Comparison of ENCODE assay signal across 14 cellular contexts in the genomic region with DNA sequence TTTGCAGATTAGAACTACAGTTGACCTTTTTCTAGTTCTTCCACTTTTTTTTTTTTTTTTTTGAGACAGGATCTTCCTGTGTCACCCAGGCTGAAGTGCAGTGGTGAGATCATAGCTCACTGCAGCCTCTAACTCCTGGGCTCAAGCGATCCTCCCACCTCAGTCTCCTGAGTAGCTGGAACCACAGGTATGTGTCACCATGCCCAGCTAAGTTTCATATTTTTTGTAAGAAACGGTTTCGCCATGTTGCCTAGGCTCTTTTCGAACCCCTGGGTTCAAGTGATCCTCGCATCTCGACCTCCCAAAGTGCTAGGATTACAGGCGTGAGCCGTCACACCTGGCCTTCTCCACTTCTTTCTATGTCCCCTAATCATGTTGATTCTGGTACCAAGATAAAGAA. TPM values are rescaled to one million over a fixed set of nuclear protein-coding genes. Genes with fewer than 3 reads are reported as not detected.
DNase-seq lines count a peak whose midpoint lies in the region; ATAC-seq, FAIRE-seq and TF ChIP-seq lines count a peak whose summit lies in the region.
"Had no signal": no experiment of that assay in that cellular context is flagged by ENCODE, and none has a peak within 500 bp of the region (broad histone marks: within the 10 kb centered on the region; RNA-seq: fewer than 3 reads in every experiment).

No MANE protein-coding gene starts in this region.

- POLR2A ChIA-PET in GM12878 (lab: Charles Lee): interaction anchor here (0.6 to 3.4 kb wide), 19 partner anchors 8 to 293 kb away, joined by 3 to 17 read pairs (median 5); a partner anchor contains a TSS

- H3K9ac ChIP-seq in SU-DHL-6 (ENCODE audit: low read length): 0 out of 2 replicates have a peak overlapping the region, but pooled peaks have one; percentile 1
- H3K9ac ChIP-seq in GM12878 (ENCODE audit: control insufficient read depth, insufficient read depth, low read length): no peak overlapping the region

- no peaks in the 10 kb centered on the region for H3K27me3 Mint-ChIP-seq in activated T-cell treated with anti-CD3 and anti-CD28 coated beads, Interleukin-2, amount 50 U/mL, for 24 hours
- no peaks in the 10 kb centered on the region for H3K27me3 Mint-ChIP-seq in stimulated activated naive B cell treated with anti-CD40 and anti-IgM and Interleukin-4, amounts not matched to agents 10 μg/mL and 1 μg/mL and 100 μg/mL, for 72 hours

- no peaks in the 10 kb centered on the region for H3K9me3 ChIP-seq in SU-DHL-6 (ENCODE audit: insufficient read depth, low read length)
- no peaks in the 10 kb centered on the region for H3K9me3 ChIP-seq in GM12878 (replicated peaks; ENCODE audit: control insufficient read depth, insufficient read depth, low read length)
- H3K9me3 ChIP-seq: uterus had no signal

- CTCF ChIA-PET in GM12878 (lab: Yijun Ruan, JAX): interaction anchor here (0.6 to 12.6 kb wide), 43 partner anchors 10 to 369 kb away, joined by 3 to 413 read pairs (median 8); a partner anchor contains a TSS

- no peak for TF ChIP-seq POLR2A in GM12878 (IDR thresholded peaks at IDR 0.05; ENCODE audit: low read depth, low read length)

- peak overlapping the region; percentile 99 for H3K27ac ChIP-seq in SU-DHL-6 (ENCODE audit: low read depth, low read length)
- peak overlapping the region; percentile 52; the same call in 1 of the 2 replicates for H3K27ac ChIP-seq in GM12878 (ENCODE audit: control insufficient read depth, insufficient read depth)
- H3K27ac ChIP-seq: dorsolateral prefrontal cortex, uterus, VCaP had no signal

- peak overlapping the region; percentile 62 for H3K4me2 ChIP-seq in SU-DHL-6 (ENCODE audit: low read depth, low read length, poor library complexity, severe bottlenecking)
- 0 out of 2 replicates have a peak overlapping the region, but pooled peaks have one; percentile 4 for H3K4me2 ChIP-seq in GM12878 (ENCODE audit: control insufficient read depth, insufficient read depth)

- no peak for TF ChIP-seq CTCF in SU-DHL-6 (IDR thresholded peaks at IDR 0.05; ENCODE audit: insufficient read depth, low read length, poor library complexity, severe bottlenecking)
- no peak for TF ChIP-seq CTCF in GM12878 (IDR thresholded peaks at IDR 0.05 in 2 of 3, conservative IDR thresholded peaks at IDR 0.05 in 1 of 3; ENCODE audit: control insufficient read depth in 2 of 3, extremely low read depth in 1 of 3, insufficient read depth in 1 of 3, low read depth in 3 of 3, low read length in 3 of 3)

- H2AFZ ChIP-seq in SU-DHL-6 (ENCODE audit: low read depth, low read length, severe bottlenecking) (no peak overlapping the region), GM12878 (ENCODE audit: control insufficient read depth, low read depth, low read length) (no peak overlapping the region)

- no peaks in the 10 kb centered on the region for H3K27me3 ChIP-seq in SU-DHL-6 (ENCODE audit: low read length)
- H3K27me3 ChIP-seq in GM12878 (replicated peaks in 1 of 2; ENCODE audit: control insufficient read depth in 2 of 2, insufficient read depth in 2 of 2, low read length in 1 of 2): no peaks in the 10 kb centered on the region
- H3K27me3 ChIP-seq: dorsolateral prefrontal cortex, uterus had no signal

- TF ChIP-seq RAD21 in GM12878 (IDR thresholded peaks at IDR 0.05; ENCODE audit: insufficient read depth, low read depth, low read length): no peak

- H3K79me2 ChIP-seq in SU-DHL-6 (ENCODE audit: insufficient read depth, low read length) (peaks cover 77% of the 10 kb centered on the region), GM12878 (ENCODE audit: control insufficient read depth, insufficient read depth, low read length) (peaks cover 83% of the 10 kb centered on the region)

- H3K4me3 ChIP-seq in SU-DHL-6 (ENCODE audit: insufficient read depth, low read length, poor library complexity, severe bottlenecking): no peak overlapping the region
- no peak overlapping the region for H3K4me3 ChIP-seq in GM12878
- H3K4me3 ChIP-seq: dorsolateral prefrontal cortex, uterus had no signal

- RAD21 ChIA-PET in GM12878 (lab: Charles Lee; ENCODE audit: unreplicated experiment): interaction anchor here (0.6 to 9.5 kb wide), 38 partner anchors 11 to 430 kb away, joined by 3 to 303 read pairs (median 7); a partner anchor contains a TSS

- WGBS in GM12878 (ENCODE audit: insufficient coverage, insufficient replicate concordance, low lambda C conversion rate, missing lambda C conversion rate): 78% methylated on average over 8 of the region's 8 CpGs

- peaks cover 59% of the 10 kb centered on the region for H3K36me3 Mint-ChIP-seq in activated T-cell treated with anti-CD3 and anti-CD28 coated beads, Interleukin-2, amount 50 U/mL, for 24 hours (ENCODE audit: low read depth)
- peaks cover 13 to 30% of the 10 kb centered on the region in 2 donors for H3K36me3 Mint-ChIP-seq in stimulated activated naive B cell treated with anti-CD40 and anti-IgM and Interleukin-4, amounts not matched to agents 10 μg/mL and 1 μg/mL and 100 μg/mL, for 72 hours

- no peaks in the 10 kb centered on the region for H3K9me2 ChIP-seq in SU-DHL-6 (replicated peaks; ENCODE audit: insufficient read depth, low read length)

- SMC1A ChIA-PET in GM12878 (lab: Charles Lee; ENCODE audit: uncharacterized antibody, unreplicated experiment): interaction anchor here (0.6 to 19.0 kb wide), 41 partner anchors 8 to 332 kb away, joined by 3 to 393 read pairs (median 5); a partner anchor contains a TSS

- H3K27ac Mint-ChIP-seq in activated T-cell treated with anti-CD3 and anti-CD28 coated beads, Interleukin-2, amount 50 U/mL, for 24 hours: peak overlapping the region; percentile 97
- peak overlapping the region; percentile 86 for H3K27ac Mint-ChIP-seq in stimulated activated naive B cell treated with anti-CD40 and anti-IgM and Interleukin-4, amounts not matched to agents 10 μg/mL and 1 μg/mL and 100 μg/mL, for 72 hours
- H3K27ac Mint-ChIP-seq: nephron had no signal

- intact Hi-C loops in GM12878 (cut with micrococcal nuclease; ENCODE audit: unreplicated experiment): no loop called here

- no peak for FAIRE-seq in GM12878 (lab: Jason Lieb, UNC)

- ATAC-seq in GM12878 (no peak), HG02970 (IDR thresholded peaks at IDR 0.05; ENCODE audit: low FRiP score, unreplicated experiment) (no peak), GM18873 (IDR thresholded peaks at IDR 0.05; ENCODE audit: low FRiP score, unreplicated experiment) (no peak)
- ATAC-seq in stimulated activated naive B cell treated with anti-CD40 and anti-IgM and Interleukin-4, amounts not matched to agents 10 μg/mL and 1 μg/mL and 100 μg/mL, for 72 hours (replicated peaks): peak; percentile 17 to 27

- H3K4me1 Mint-ChIP-seq in activated T-cell treated with anti-CD3 and anti-CD28 coated beads, Interleukin-2, amount 50 U/mL, for 24 hours (ENCODE audit: low read depth): peaks cover 93% of the 10 kb centered on the region
- H3K4me1 Mint-ChIP-seq in stimulated activated naive B cell treated with anti-CD40 and anti-IgM and Interleukin-4, amounts not matched to agents 10 μg/mL and 1 μg/mL and 100 μg/mL, for 72 hours: peaks cover 54 to 88% of the 10 kb centered on the region in 2 donors
- H3K4me1 Mint-ChIP-seq: nephron had no signal

- peak overlapping the region; percentile 49 for H3K4me3 Mint-ChIP-seq in activated T-cell treated with anti-CD3 and anti-CD28 coated beads, Interleukin-2, amount 50 U/mL, for 24 hours
- peak overlapping the region; percentile 10 to 46 for H3K4me3 Mint-ChIP-seq in stimulated activated naive B cell treated with anti-CD40 and anti-IgM and Interleukin-4, amounts not matched to agents 10 μg/mL and 1 μg/mL and 100 μg/mL, for 72 hours
- H3K4me3 Mint-ChIP-seq: nephron had no signal

- in situ Hi-C loops in GM12878 (cut with MboI): no loop called here

- TF ChIP-seq EP300 in GM12878 (IDR thresholded peaks at IDR 0.05; ENCODE audit: borderline replicate concordance in 1 of 2, control insufficient read depth in 1 of 2, low read depth in 2 of 2, low read length in 2 of 2): no peak

- no peaks in the 10 kb centered on the region for H3K36me3 ChIP-seq in SU-DHL-6 (ENCODE audit: low read length)
- H3K36me3 ChIP-seq in GM12878 (ENCODE audit: control insufficient read depth in 2 of 2, insufficient read depth in 2 of 2, low read length in 1 of 2): 0 out of 4 replicates have a peak, but pooled peaks cover 0 to 4% of the 10 kb centered on the region in 2 experiments
- H3K36me3 ChIP-seq: uterus had no signal

- H3F3A ChIP-seq in SU-DHL-6 (ENCODE audit: insufficient read depth): peaks cover 39% of the 10 kb centered on the region

- peaks cover 64% of the 10 kb centered on the region for H3K4me1 ChIP-seq in GM12878 (ENCODE audit: control insufficient read depth, insufficient read depth, low read length)
- H3K4me1 ChIP-seq: uterus had no signal

- DNase-seq in activated T-cell treated with anti-CD3 and anti-CD28 coated beads, Interleukin-2, amount 50 U/mL, for 24 hours: no peak
- DNase-seq in activated T-cell treated with anti-CD3 and anti-CD28 coated beads, Interleukin-2, amount 50 U/mL, for 1 hour: no peak
- DNase-seq in GM12878 (ENCODE audit: low read depth, low spot score): no peak
- DNase-seq in stimulated activated naive B cell treated with anti-CD40 and anti-IgM and Interleukin-4, amounts not matched to agents 10 μg/mL and 1 μg/mL and 100 μg/mL, for 72 hours: no peak
- DNase-seq in hypothalamus (lab: John Stamatoyannopoulos, UW): no peak
- DNase-seq: dorsolateral prefrontal cortex, KG1, NCI-H1417 treated with DMSO at 0.1 percent for 48 hours, uterus had no signal

- no TSS peak for BruUV-seq in GM12878 (replicated peaks; lab: Mats Ljungman, UMichigan)

- H3K9me3 Mint-ChIP-seq in activated T-cell treated with anti-CD3 and anti-CD28 coated beads, Interleukin-2, amount 50 U/mL, for 24 hours: no peaks in the 10 kb centered on the region
- H3K9me3 Mint-ChIP-seq in stimulated activated naive B cell treated with anti-CD40 and anti-IgM and Interleukin-4, amounts not matched to agents 10 μg/mL and 1 μg/mL and 100 μg/mL, for 72 hours: no peaks in the 10 kb centered on the region
- H3K9me3 Mint-ChIP-seq: nephron had no signal

- no peaks in the 10 kb centered on the region for H4K20me1 ChIP-seq in SU-DHL-6 (ENCODE audit: low read depth, low read length)
- H4K20me1 ChIP-seq in GM12878 (ENCODE audit: control insufficient read depth, insufficient read depth): no peaks in the 10 kb centered on the region

RNA-seq across cellular contexts. Expression of a gene that starts 39.7 kb away (rescaled TPM):
- total RNA-seq in GM12878 (2013; cell fraction: nucleolus; rRNA removed): 75.1 and 80.9 TPM in 2 replicates
- total RNA-seq in GM12878 (2014; rRNA removed): 140 and 157 TPM in 2 replicates
- total RNA-seq in GM12878 (2014; rRNA removed; fragmentation: Illumina TruSeq; extraction: Trizol): 178 and 183 TPM in 2 replicates
- 116 and 124 TPM in 2 replicates for total RNA-seq in GM12878 (2021)
- polyA plus RNA-seq in GM12878 (2011; ENCODE audit: low read depth): 51.5 TPM
- 169 and 264 TPM in 2 replicates for polyA plus RNA-seq in GM12878 (2011; rRNA removed)
- polyA plus RNA-seq in GM12878 (2011; cell fraction: cytosol; rRNA removed): 66.2 and 70.2 TPM in 2 replicates
- polyA plus RNA-seq in GM12878 (2011; cell fraction: nucleus; rRNA removed): 51.6 and 57.2 TPM in 2 replicates
- 82.6 and 119 TPM in 2 replicates for polyA plus RNA-seq in GM12878 (2012)
- polyA plus RNA-seq in GM12878 (2014; fragmentation: Illumina TruSeq; extraction: Trizol): 180 and 219 TPM in 2 replicates
- 100 to 1,000 TPM; 217 to 324 TPM for polyA plus RNA-seq in GM12878 (2014; fragmentation: Nextera tagmentation; extraction: Ambion mirVana)
- 108 and 144 TPM in 2 replicates for polyA plus RNA-seq in GM12878 (2014; rRNA removed)
- polyA plus RNA-seq in GM12878 (2016; fragmentation: Nextera tagmentation; extraction: Ambion mirVana): 100 to 1,000 TPM; 177 to 181 TPM
- polyA minus RNA-seq in GM12878 (2011; rRNA and poly(A)+ RNA removed): 69.6 and 132 TPM in 2 replicates
- polyA minus RNA-seq in GM12878 (2011; cell fraction: cytosol; rRNA and poly(A)+ RNA removed): 56.4 and 60.0 TPM in 2 replicates
- polyA minus RNA-seq in GM12878 (2011; cell fraction: nucleus; rRNA and poly(A)+ RNA removed): 30.6 and 45.0 TPM in 2 replicates

Comparison
In these comparisons a context has a peak if more than half of its experiments do, and no peak if none do; other contexts are left out.
1. ATAC-seq: peak in stimulated activated naive B cell treated with anti-CD40 and anti-IgM and Interleukin-4, amounts not matched to agents 10 μg/mL and 1 μg/mL and 100 μg/mL, for 72 hours (2 of 2); none in GM12878 (single experiment), HG02970 (single experiment) and GM18873 (single experiment).